9 cellular contexts compared by ENCODE assay signal in genomic region chr5:850511-851006, GRCh38. TPM values are rescaled to one million over a fixed set of nuclear protein-coding genes. Genes with fewer than 3 reads are reported as not detected.
A peak's percentile ranks its signal among the peaks of the same experiment; 100 is the strongest.
DNase-seq lines count a peak whose midpoint lies in the region; ATAC-seq lines count a peak whose summit lies in the region.
"Had no signal": no experiment of that assay in that cellular context is flagged by ENCODE, and none has a peak within 500 bp of the region (broad histone marks: within the 10 kb centered on the region; RNA-seq: fewer than 3 reads in every experiment).

TSS of gene ZDHHC11 (minus strand) at chr5:850986. CDS start at chr5:850602, 384 bp downstream.

- ATAC-seq in Right ventricle myocardium inferior (peak; percentile 83), HG02938 (IDR thresholded peaks at IDR 0.05; ENCODE audit: unreplicated experiment) (no peak)

- intact Hi-C loops in Right ventricle myocardium inferior (cut with DNase I), result no loop called here

- peak; percentile 32 for DNase-seq in DMS79 (lab: John Stamatoyannopoulos, UW)
- DNase-seq in NCI-H1105 treated with DMSO at 0.1 percent for 48 hours (lab: John Stamatoyannopoulos, UW), result peak; percentile 47
- DNase-seq in Right ventricle myocardium inferior (ENCODE audit: missing footprints), result peak; percentile 86
- DNase-seq in pons (ENCODE audit: low spot score), result peak; percentile 25
- DNase-seq in kidney glomerular epithelial cell (lab: John Stamatoyannopoulos, UW), result no peak
- DNase-seq in NK-92 (lab: John Stamatoyannopoulos, UW; ENCODE audit: unreplicated experiment), result no peak
- DNase-seq in RPMI8226, result no peak
- DNase-seq: occipital lobe had no signal

RNA-seq across cellular contexts. Expression of gene ZDHHC11, which starts in this region (rescaled TPM):
- total RNA-seq in Right ventricle myocardium inferior, result 38.0 TPM

Comparison
In these comparisons a context has a peak if more than half of its experiments do, and no peak if none do; other contexts are left out.
1. DNase-seq: peak in DMS79 (single experiment), NCI-H1105 treated with DMSO at 0.1 percent for 48 hours (single experiment), Right ventricle myocardium inferior (single experiment) and pons (single experiment); none in kidney glomerular epithelial cell (single experiment), NK-92 (single experiment) and RPMI8226 (single experiment).